In genomic region chr17:62478424-62478975, GRCh38 we compare ENCODE assay signal across 8 cellular contexts. TPM values are rescaled to one million over a fixed set of nuclear protein-coding genes. Genes with fewer than 3 reads are reported as not detected.
A peak's percentile ranks its signal among the peaks of the same experiment; 100 is the strongest.
DNase-seq lines count a peak whose midpoint lies in the region; ATAC-seq and TF ChIP-seq lines count a peak whose summit lies in the region.
"Not testable (repeated sequence)": the region's sequence is repeated elsewhere in the genome, so short reads cannot be mapped to it uniquely, and the experiment has no call there.

TSS of gene TLK2 (plus strand) at chr17:62478825. CDS start at chr17:62481126, 2,301 bp downstream.

- ATAC-seq in GM19395 (IDR thresholded peaks at IDR 0.05; ENCODE audit: unreplicated experiment) (peak; percentile 57), HG03469 (IDR thresholded peaks at IDR 0.05; ENCODE audit: unreplicated experiment) (peak; percentile 33)
- ATAC-seq in activated CD8-positive, alpha-beta T cell treated with anti-CD3 and anti-CD28 coated beads for 36 hours, result peak; percentile 88

- H3K27me3 Mint-ChIP-seq in activated CD8-positive, alpha-beta T cell treated with anti-CD3 and anti-CD28 coated beads for 36 hours, result not testable (repeated sequence)

- POLR2A ChIA-PET in activated CD8-positive, alpha-beta T cell treated with anti-CD3 and anti-CD28 coated beads for 36 hours (lab: Charles Lee), result not testable (repeated sequence)

- not testable (repeated sequence) for H3K9me3 Mint-ChIP-seq in activated CD8-positive, alpha-beta T cell treated with anti-CD3 and anti-CD28 coated beads for 36 hours

- under 1% methylated on average over 69 of the region's 69 CpGs for WGBS in liver

- not testable (repeated sequence) for TF ChIP-seq CTCF in activated CD8-positive, alpha-beta T cell treated with anti-CD3 and anti-CD28 coated beads for 36 hours (IDR thresholded peaks at IDR 0.05); liver (IDR thresholded peaks at IDR 0.05; ENCODE audit: low read depth, low read length, missing input control)
- peak in 1 of 56 donors; percentile 4 for TF ChIP-seq CTCF in dorsolateral prefrontal cortex (IDR thresholded peaks at IDR 0.05 in 54 of 56, conservative IDR thresholded peaks at IDR 0.05 in 2 of 56; ENCODE audit: low read depth in 1 of 56, partially characterized antibody in 56 of 56)

- peak within 1 kb of the TSS; percentile 82 to 94 (median 86) for H3K4me3 ChIP-seq in BLaER1 treated with 17β-estradiol and CSF1 and Interleukin-3, amounts not matched to agents 10 nM and 100 nM
- H3K4me3 ChIP-seq in dorsolateral prefrontal cortex (peak within 1 kb of the TSS; percentile 45 to 86 (median 70)), liver (ENCODE audit: low read depth in 1 of 3, low read length in 3 of 3) (peak within 1 kb of the TSS; percentile 35 to 89 (median 72))

- intact Hi-C loops in activated CD8-positive, alpha-beta T cell treated with anti-CD3 and anti-CD28 coated beads for 36 hours (cut with micrococcal nuclease), result not testable (repeated sequence)
- intact Hi-C loops in dorsolateral prefrontal cortex (cut with DNase I), result loop anchor here (10.0 kb wide), 1 partner anchor 54 kb away; the partner anchor contains the start of gene METTL2A (in 2 of the 2)

- not testable (repeated sequence) for TF ChIP-seq RAD21 in liver (IDR thresholded peaks at IDR 0.05)

- H3K36me3 ChIP-seq in BLaER1 treated with 17β-estradiol and CSF1 and Interleukin-3, amounts not matched to agents 10 nM and 100 nM, result peaks cover 15 to 33% (median 25%) of the 10 kb centered on the region in 11 experiments; a peak in 21 of 22 replicates
- H3K36me3 ChIP-seq in liver (ENCODE audit: control insufficient read depth in 4 of 4, insufficient read depth in 3 of 4, low read depth in 1 of 4, low read length in 3 of 4), result not testable (repeated sequence)

- not testable (repeated sequence) for H3K9me3 ChIP-seq in BLaER1 treated with 17β-estradiol and CSF1 and Interleukin-3, amounts not matched to agents 10 nM and 100 nM (replicated peaks in 1 of 11); liver (ENCODE audit: control insufficient read depth in 4 of 4, low read length in 3 of 4)

- H3K36me3 Mint-ChIP-seq in activated CD8-positive, alpha-beta T cell treated with anti-CD3 and anti-CD28 coated beads for 36 hours (ENCODE audit: low read depth), result peaks cover 17% of the 10 kb centered on the region

- H3K27me3 ChIP-seq in BLaER1 treated with 17β-estradiol and CSF1 and Interleukin-3, amounts not matched to agents 10 nM and 100 nM; dorsolateral prefrontal cortex; liver (ENCODE audit: control insufficient read depth in 4 of 4, insufficient read depth in 4 of 4, low read length in 3 of 4): not testable (repeated sequence)

- H3K4me1 ChIP-seq in BLaER1 treated with 17β-estradiol and CSF1 and Interleukin-3, amounts not matched to agents 10 nM and 100 nM, result peaks cover 17 to 48% (median 26%) of the 10 kb centered on the region in 10 experiments
- H3K4me1 ChIP-seq in liver (ENCODE audit: control insufficient read depth in 4 of 4, insufficient read depth in 4 of 4, low read length in 3 of 4), result not testable (repeated sequence)

- CTCF ChIA-PET in activated CD8-positive, alpha-beta T cell treated with anti-CD3 and anti-CD28 coated beads for 36 hours (lab: Charles Lee), result not testable (repeated sequence)

- H4K20me1 ChIP-seq in BLaER1 treated with 17β-estradiol and CSF1 and Interleukin-3, amounts not matched to agents 10 nM and 100 nM, result peaks cover 6 to 38% (median 30%) of the 10 kb centered on the region in 11 experiments; a peak in 19 of 22 replicates

- H3K27ac ChIP-seq in BLaER1 treated with 17β-estradiol and CSF1 and Interleukin-3, amounts not matched to agents 10 nM and 100 nM, result peak within 1 kb of the TSS; percentile 96 to 98 (median 97)
- H3K27ac ChIP-seq in dorsolateral prefrontal cortex (peak within 1 kb of the TSS in 58 of 59 donors; percentile 49 to 97 (median 86)), liver (ENCODE audit: low read depth in 1 of 2, low read length in 2 of 2) (peak within 1 kb of the TSS; percentile 65 to 67)

- peak within 1 kb of the TSS; percentile 94 for H3K27ac Mint-ChIP-seq in activated CD8-positive, alpha-beta T cell treated with anti-CD3 and anti-CD28 coated beads for 36 hours

- peak within 1 kb of the TSS; percentile 96 to 99 (median 98) for H3K9ac ChIP-seq in BLaER1 treated with 17β-estradiol and CSF1 and Interleukin-3, amounts not matched to agents 10 nM and 100 nM
- peak within 1 kb of the TSS; percentile 60 to 75 for H3K9ac ChIP-seq in liver (ENCODE audit: low read depth in 1 of 2, low read length in 2 of 2)

- H3K4me1 Mint-ChIP-seq in activated CD8-positive, alpha-beta T cell treated with anti-CD3 and anti-CD28 coated beads for 36 hours (ENCODE audit: low read depth), result peaks cover 31% of the 10 kb centered on the region

- DNase-seq in NCI-H82 (lab: John Stamatoyannopoulos, UW), result peak; percentile 92
- DNase-seq in activated CD8-positive, alpha-beta T cell treated with anti-CD3 and anti-CD28 coated beads for 36 hours, result peak; percentile 79
- DNase-seq in dorsolateral prefrontal cortex, result peak in 9 of 10 donors; percentile 37 to 80 (median 61)
- DNase-seq in stimulated activated CD4-positive, alpha-beta T cell treated with anti-CD3 and anti-CD28 coated beads, Interleukin-2, amount 100 ng/mL, for 4 hours (ENCODE audit: low read depth), result peak; percentile 68

- H3K4me3 Mint-ChIP-seq in activated CD8-positive, alpha-beta T cell treated with anti-CD3 and anti-CD28 coated beads for 36 hours, result peak within 1 kb of the TSS; percentile 87

- H3K4me2 ChIP-seq in BLaER1 treated with 17β-estradiol and CSF1 and Interleukin-3, amounts not matched to agents 10 nM and 100 nM, result peak within 1 kb of the TSS; percentile 82 to 94 (median 88)

RNA-seq across cellular contexts. Expression of gene TLK2, which starts in this region (rescaled TPM):
- total RNA-seq in activated CD8-positive, alpha-beta T cell treated with anti-CD3 and anti-CD28 coated beads for 36 hours, result 10 to 100 TPM; 24.8 to 26.8 TPM
- total RNA-seq in dorsolateral prefrontal cortex (10 to 100 TPM; 37.1 to 83.1 (median 57.0) TPM), liver (10 to 100 TPM; 23.5 to 25.8 TPM)
- polyA plus RNA-seq in liver, result 1 to 10 TPM; 4.2 to 6.0 TPM

Comparison
In these comparisons a context has a peak if more than half of its experiments do, and no peak if none do; other contexts are left out.
1. Peak in every context shown above with its lines: DNase-seq, ATAC-seq, H3K4me3 ChIP-seq and H3K27ac ChIP-seq.
2. ATAC-seq: peak in every context shown above with its lines; median percentile 88 in activated CD8-positive, alpha-beta T cell treated with anti-CD3 and anti-CD28 coated beads for 36 hours; 57 in GM19395; 33 in HG03469.